Comparison of ENCODE assay signal across 8 cellular contexts in the genomic region with DNA sequence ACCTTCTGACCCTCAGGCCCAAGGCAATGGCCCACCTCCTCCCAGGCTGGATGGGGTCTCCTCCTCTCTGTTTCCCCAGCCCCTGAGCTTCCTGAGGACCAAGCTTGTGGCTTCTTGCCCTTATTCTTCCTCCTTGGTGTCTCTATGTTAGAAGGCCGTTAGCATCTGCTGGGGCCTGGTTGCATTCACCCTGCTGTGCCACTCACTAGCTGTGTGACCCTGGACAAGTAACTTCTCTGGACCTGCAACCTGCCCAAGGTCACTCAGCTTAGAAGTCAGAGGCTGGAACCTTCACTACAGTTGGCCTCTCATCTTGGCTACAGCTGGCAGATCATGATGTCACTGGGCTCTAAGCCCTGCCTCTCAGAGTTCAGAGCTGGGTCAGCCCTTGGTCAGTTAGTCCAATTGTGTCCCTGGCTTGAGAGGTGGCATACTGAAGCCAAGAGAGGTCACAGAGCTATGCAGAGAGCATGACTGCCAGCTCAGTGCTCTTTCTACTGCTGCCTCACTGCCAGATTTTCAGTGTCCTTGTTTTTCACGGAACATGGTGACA. TPM values are rescaled to one million over a fixed set of nuclear protein-coding genes. Genes with fewer than 3 reads are reported as not detected.
DNase-seq lines count a peak whose midpoint lies in the region; ATAC-seq and TF ChIP-seq lines count a peak whose summit lies in the region.

No MANE protein-coding gene starts in this region.

- H3K27ac Mint-ChIP-seq in activated CD8-positive, alpha-beta T cell treated with anti-CD3 and anti-CD28 coated beads, Interleukin-2, amount 10 ng/mL, durations not matched to agents 7 days and 5 days: peak overlapping the region; percentile 85

- POLR2A ChIA-PET in activated CD8-positive, alpha-beta T cell treated with anti-CD3 and anti-CD28 coated beads, Interleukin-2, amount 10 ng/mL, durations not matched to agents 7 days and 5 days (lab: Charles Lee): interaction anchor here (1.0 to 6.1 kb wide), 5 partner anchors 10 to 320 kb away, joined by 3 to 56 read pairs (median 5); partner anchors contain the start of genes MT1E, MT1F and MT1X

- H3K27me3 Mint-ChIP-seq in activated CD8-positive, alpha-beta T cell treated with anti-CD3 and anti-CD28 coated beads, Interleukin-2, amount 10 ng/mL, durations not matched to agents 7 days and 5 days (ENCODE audit: low read depth): no peaks in the 10 kb centered on the region

- no peaks in the 10 kb centered on the region for H3K9me3 ChIP-seq in gastrocnemius medialis

- no peak for TF ChIP-seq CTCF in gastrocnemius medialis (IDR thresholded peaks at IDR 0.05 in 4 of 5, conservative IDR thresholded peaks at IDR 0.05 in 1 of 5)

- peak; percentile 38 for DNase-seq in Daoy (ENCODE audit: low read depth)
- no peak for DNase-seq in activated CD8-positive, alpha-beta T cell treated with anti-CD3 and anti-CD28 coated beads, Interleukin-2, amount 10 ng/mL, durations not matched to agents 7 days and 5 days
- DNase-seq in Right ventricle myocardium superior: peak; percentile 81
- peak; percentile 90 to 98 for DNase-seq in gastrocnemius medialis
- DNase-seq in iPS-NIHi7 (ENCODE audit: extremely low spot score): no peak

- TF ChIP-seq POLR2A in gastrocnemius medialis (IDR thresholded peaks at IDR 0.05): no peak

- ATAC-seq in activated CD8-positive, alpha-beta T cell treated with anti-CD3 and anti-CD28 coated beads, Interleukin-2, amount 10 ng/mL, durations not matched to agents 7 days and 5 days: no peak
- ATAC-seq in Right ventricle myocardium superior (ENCODE audit: poor library complexity) (peak; percentile 64), gastrocnemius medialis (peak; percentile 58 to 64), GM19351 (IDR thresholded peaks at IDR 0.05; ENCODE audit: unreplicated experiment) (no peak), HG03442 (IDR thresholded peaks at IDR 0.05; ENCODE audit: unreplicated experiment) (no peak), GM19023 (IDR thresholded peaks at IDR 0.05; ENCODE audit: unreplicated experiment) (no peak)

- no peaks in the 10 kb centered on the region for H3K9me3 Mint-ChIP-seq in activated CD8-positive, alpha-beta T cell treated with anti-CD3 and anti-CD28 coated beads, Interleukin-2, amount 10 ng/mL, durations not matched to agents 7 days and 5 days (ENCODE audit: insufficient read depth)

- H3K4me1 ChIP-seq in gastrocnemius medialis: peaks cover 45 to 54% of the 10 kb centered on the region in 2 donors

- H3K4me1 Mint-ChIP-seq in activated CD8-positive, alpha-beta T cell treated with anti-CD3 and anti-CD28 coated beads, Interleukin-2, amount 10 ng/mL, durations not matched to agents 7 days and 5 days (ENCODE audit: low read depth): peaks cover 59% of the 10 kb centered on the region

- H3K27me3 ChIP-seq in gastrocnemius medialis: no peaks in the 10 kb centered on the region

- peak overlapping the region; percentile 93 for H3K4me3 Mint-ChIP-seq in activated CD8-positive, alpha-beta T cell treated with anti-CD3 and anti-CD28 coated beads, Interleukin-2, amount 10 ng/mL, durations not matched to agents 7 days and 5 days

- peak overlapping the region in 1 of 4 donors; percentile 26 for H3K4me3 ChIP-seq in gastrocnemius medialis

- CTCF ChIA-PET in activated CD8-positive, alpha-beta T cell treated with anti-CD3 and anti-CD28 coated beads, Interleukin-2, amount 10 ng/mL, durations not matched to agents 7 days and 5 days (lab: Charles Lee): interaction anchor here (0.8 to 4.0 kb wide), 4 partner anchors 13 to 91 kb away, joined by 3 to 14 read pairs (median 10); partner anchors contain the start of gene MT1E

- H3K36me3 ChIP-seq in gastrocnemius medialis: no peaks in the 10 kb centered on the region

- H3K36me3 Mint-ChIP-seq in activated CD8-positive, alpha-beta T cell treated with anti-CD3 and anti-CD28 coated beads, Interleukin-2, amount 10 ng/mL, durations not matched to agents 7 days and 5 days (ENCODE audit: low read depth): peaks cover 7% of the 10 kb centered on the region

- H3K27ac ChIP-seq in gastrocnemius medialis: peak overlapping the region; percentile 95 to 99 (median 98)

- in situ Hi-C loops in gastrocnemius medialis (cut with MboI; ENCODE audit: low sequenced_read_pairs in 4 of 4): no loop called here

- intact Hi-C loops in Right ventricle myocardium superior (cut with DNase I) (no loop called here), gastrocnemius medialis (cut with DNase I; ENCODE audit: low total_unique reads) (loop anchor here (1.0 kb wide), 1 partner anchor 14 kb away; the partner anchor contains the start of gene MT1E)

RNA-seq across cellular contexts. Expression of gene MT2A, which starts 3.0 kb away (rescaled TPM):
- total RNA-seq in Daoy (2014; rRNA removed; shearing (Covaris generic)): 207 and 248 TPM in 2 replicates
- total RNA-seq in activated CD8-positive, alpha-beta T cell treated with anti-CD3 and anti-CD28 coated beads, Interleukin-2, amount 10 ng/mL, durations not matched to agents 7 days and 5 days: 100 to 1,000 TPM; 186 to 210 TPM
- total RNA-seq in Right ventricle myocardium superior (87.9 TPM), gastrocnemius medialis (1,000 to 10,000 TPM in 1 of 4 donors, 100 to 1,000 TPM in 3; 250 to 1,131 (median 795) TPM)

RNA-seq across cellular contexts. Expression of gene MT1E, which starts 14.2 kb away (rescaled TPM):
- 248 and 365 TPM in 2 replicates for total RNA-seq in Daoy (2014; rRNA removed; shearing (Covaris generic))
- total RNA-seq in activated CD8-positive, alpha-beta T cell treated with anti-CD3 and anti-CD28 coated beads, Interleukin-2, amount 10 ng/mL, durations not matched to agents 7 days and 5 days: 10 to 100 TPM; 65.0 to 74.8 TPM
- total RNA-seq in Right ventricle myocardium superior (109 TPM), gastrocnemius medialis (100 to 1,000 TPM in 3 of 4 donors, 10 to 100 TPM in 1; 63.0 to 434 (median 267) TPM)

RNA-seq across cellular contexts. Expression of gene MT1M, which starts 21.1 kb away (rescaled TPM):
- 0.74 and 7.4 TPM in 2 replicates for total RNA-seq in Daoy (2014; rRNA removed; shearing (Covaris generic))
- total RNA-seq in activated CD8-positive, alpha-beta T cell treated with anti-CD3 and anti-CD28 coated beads, Interleukin-2, amount 10 ng/mL, durations not matched to agents 7 days and 5 days: not detected
- total RNA-seq in Right ventricle myocardium superior (5.4 TPM), gastrocnemius medialis (1 to 10 TPM in 3 of 4 donors, not detected in 1; 5.3 to 10.0 (median 7.3) TPM)

RNA-seq across cellular contexts. Expression of gene MT3, which starts 22.0 kb away (rescaled TPM):
- not detected in 2 replicates for total RNA-seq in Daoy (2014; rRNA removed; shearing (Covaris generic))
- total RNA-seq in activated CD8-positive, alpha-beta T cell treated with anti-CD3 and anti-CD28 coated beads, Interleukin-2, amount 10 ng/mL, durations not matched to agents 7 days and 5 days: 1 to 10 TPM; 6.2 to 7.5 TPM
- total RNA-seq in Right ventricle myocardium superior (3.5 TPM), gastrocnemius medialis (not detected)

RNA-seq across cellular contexts. Expression of gene MT1A, which starts 27.1 kb away (rescaled TPM):
- total RNA-seq in Daoy (2014; rRNA removed; shearing (Covaris generic)): not detected in 2 replicates
- not detected for total RNA-seq in activated CD8-positive, alpha-beta T cell treated with anti-CD3 and anti-CD28 coated beads, Interleukin-2, amount 10 ng/mL, durations not matched to agents 7 days and 5 days
- total RNA-seq in Right ventricle myocardium superior (2.3 TPM), gastrocnemius medialis (10 to 100 TPM in 3 of 4 donors, not detected in 1; 17.3 to 34.9 (median 20.2) TPM)

Comparison
In these comparisons a context has a peak if more than half of its experiments do, and no peak if none do; other contexts are left out.
1. DNase-seq: peak in Daoy (single experiment), Right ventricle myocardium superior (single experiment) and gastrocnemius medialis (2 of 2); none in activated CD8-positive, alpha-beta T cell treated with anti-CD3 and anti-CD28 coated beads, Interleukin-2, amount 10 ng/mL, durations not matched to agents 7 days and 5 days (single experiment) and iPS-NIHi7 (single experiment).
2. ATAC-seq: peak in Right ventricle myocardium superior (single experiment) and gastrocnemius medialis (2 of 2); none in activated CD8-positive, alpha-beta T cell treated with anti-CD3 and anti-CD28 coated beads, Interleukin-2, amount 10 ng/mL, durations not matched to agents 7 days and 5 days (single experiment), GM19351 (single experiment), HG03442 (single experiment) and GM19023 (single experiment).